ENCODE assay signal across 9 cellular contexts in the genomic region with DNA sequence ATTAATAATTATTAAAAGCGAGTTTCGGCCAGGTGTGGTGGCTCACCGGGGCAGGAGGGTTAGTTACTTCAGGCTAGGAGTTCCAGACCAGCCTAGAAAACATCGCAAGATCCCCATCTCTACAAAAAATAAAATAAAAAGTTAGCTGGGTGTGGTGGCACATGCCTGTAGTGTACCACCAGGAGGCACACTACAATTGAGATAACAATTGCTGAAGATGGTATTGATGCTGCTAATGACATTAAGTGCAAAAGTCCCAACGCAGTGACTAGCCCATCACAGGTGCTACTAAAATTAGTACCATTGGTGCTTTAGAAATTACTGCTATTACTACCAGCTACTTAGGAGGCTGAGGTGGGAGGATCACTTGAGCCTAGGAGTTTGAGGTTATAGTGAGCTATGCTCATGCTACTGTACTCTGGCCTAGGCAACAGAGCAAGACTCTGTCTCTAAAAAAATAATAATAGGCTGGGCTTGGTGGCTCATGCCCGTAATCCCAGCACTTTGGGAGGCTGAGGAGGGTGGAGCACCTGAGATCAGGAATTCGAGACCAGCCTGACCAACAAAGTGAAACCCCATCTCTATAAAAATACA.
A peak's percentile ranks its signal among the peaks of the same experiment; 100 is the strongest.
DNase-seq lines count a peak whose midpoint lies in the region; ATAC-seq, FAIRE-seq and TF ChIP-seq lines count a peak whose summit lies in the region.
"Had no signal": no experiment of that assay in that cellular context is flagged by ENCODE, and none has a peak within 500 bp of the region (broad histone marks: within the 10 kb centered on the region; RNA-seq: fewer than 3 reads in every experiment).

No MANE protein-coding gene starts in this region.

- peak in 1 of 2 experiments; percentile 54; a peak in 4 of 5 replicates for TF ChIP-seq RAD21 in A549 (conservative IDR thresholded peaks at IDR 0.05 in 1 of 2, IDR thresholded peaks at IDR 0.05 in 1 of 2)

- TF ChIP-seq EP300 in A549 (IDR thresholded peaks at IDR 0.05) = no peak

- H3K27ac ChIP-seq in A549 (no peak overlapping the region), OCI-LY3 (ENCODE audit: low read length) (no peak overlapping the region)
- H3K27ac ChIP-seq: epithelial cell of prostate had no signal

- H3K9me3 ChIP-seq in A549 (no peaks in the 10 kb centered on the region), OCI-LY3 (ENCODE audit: insufficient read depth, low read length) (no peaks in the 10 kb centered on the region)

- H3K4me1 ChIP-seq in A549 (peaks cover 14% of the 10 kb centered on the region; the same call in 2 of the 3 replicates), OCI-LY3 (ENCODE audit: low read length) (peaks cover 19% of the 10 kb centered on the region)

- no peaks in the 10 kb centered on the region for H4K20me1 ChIP-seq in OCI-LY3 (ENCODE audit: insufficient read depth, low read length)

- H3K4me2 ChIP-seq in A549 = no peak overlapping the region
- H3K4me2 ChIP-seq in OCI-LY3 (ENCODE audit: low read length) = no peak overlapping the region

- H2AFZ ChIP-seq in OCI-LY3 (ENCODE audit: low read depth, low read length) = no peak overlapping the region

- TF ChIP-seq CTCF in A549 (IDR thresholded peaks at IDR 0.05) (peak; percentile 31; the same call in 2 of the 3 replicates), OCI-LY3 (IDR thresholded peaks at IDR 0.05; ENCODE audit: low read depth, low read length) (peak; percentile 80)

- ATAC-seq in A549 (peak in 1 of 2 experiments; percentile 76; a peak in 3 of 6 replicates), GM18870 (IDR thresholded peaks at IDR 0.05; ENCODE audit: unreplicated experiment) (peak; percentile 58)

- TF ChIP-seq POLR2A in A549 (IDR thresholded peaks at IDR 0.05; ENCODE audit: low read length) = no peak

- no peaks in the 10 kb centered on the region for H3K79me2 ChIP-seq in OCI-LY3 (ENCODE audit: low read length)

- POLR2A ChIA-PET in A549 (lab: Yijun Ruan, JAX) = no interaction called here

- H3K4me3 ChIP-seq in A549 (no peak overlapping the region), OCI-LY3 (ENCODE audit: low read length) (no peak overlapping the region)

- no peak overlapping the region for H3K9ac ChIP-seq in OCI-LY3 (ENCODE audit: low read length)

- CTCF ChIA-PET in A549 (lab: Yijun Ruan, JAX) = interaction anchor here (0.9 to 1.5 kb wide), 7 partner anchors 9 to 154 kb away, joined by 3 to 9 read pairs (median 3); no protein-coding TSS in a partner anchor

- H3K36me3 ChIP-seq in OCI-LY3 (replicated peaks; ENCODE audit: low read depth, low read length) = no peaks in the 10 kb centered on the region

- FAIRE-seq in A549 (lab: Jason Lieb, UNC) (no peak), RCC 7860 (lab: Jason Lieb, UNC) (no peak)

- DNase-seq in A549 (ENCODE audit: low read depth in 1 of 2, low spot score in 1 of 2) = peak in 1 of 2 experiments; percentile 26
- peak; percentile 20 for DNase-seq in glomerular visceral epithelial cell (ENCODE audit: extremely low spot score)
- no peak for DNase-seq in NCI-H1105 (lab: John Stamatoyannopoulos, UW)
- DNase-seq in RKO (ENCODE audit: low spot score) = no peak
- no peak for DNase-seq in RCC 7860 (ENCODE audit: low spot score)
- no peak for DNase-seq in SKM-1 (lab: John Stamatoyannopoulos, UW; ENCODE audit: unreplicated experiment)

- 65% methylated on average over 7 of the region's 7 CpGs for WGBS in A549 (ENCODE audit: missing lambda C conversion rate)

- H3K27me3 ChIP-seq in OCI-LY3 (ENCODE audit: low read depth, low read length) = no peaks in the 10 kb centered on the region

TF ChIP-seq in A549, 52 proteins besides CTCF, POLR2A, EP300 and RAD21:
- TF ChIP-seq, protein P1, sequence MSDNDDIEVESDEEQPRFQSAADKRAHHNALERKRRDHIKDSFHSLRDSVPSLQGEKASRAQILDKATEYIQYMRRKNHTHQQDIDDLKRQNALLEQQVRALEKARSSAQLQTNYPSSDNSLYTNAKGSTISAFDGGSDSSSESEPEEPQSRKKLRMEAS (IDR thresholded peaks at IDR 0.05) = no peak
- no peak for TF ChIP-seq ZNF302 (CRISPR knock-in tag; IDR thresholded peaks at IDR 0.05)
- TF ChIP-seq, protein P2, sequence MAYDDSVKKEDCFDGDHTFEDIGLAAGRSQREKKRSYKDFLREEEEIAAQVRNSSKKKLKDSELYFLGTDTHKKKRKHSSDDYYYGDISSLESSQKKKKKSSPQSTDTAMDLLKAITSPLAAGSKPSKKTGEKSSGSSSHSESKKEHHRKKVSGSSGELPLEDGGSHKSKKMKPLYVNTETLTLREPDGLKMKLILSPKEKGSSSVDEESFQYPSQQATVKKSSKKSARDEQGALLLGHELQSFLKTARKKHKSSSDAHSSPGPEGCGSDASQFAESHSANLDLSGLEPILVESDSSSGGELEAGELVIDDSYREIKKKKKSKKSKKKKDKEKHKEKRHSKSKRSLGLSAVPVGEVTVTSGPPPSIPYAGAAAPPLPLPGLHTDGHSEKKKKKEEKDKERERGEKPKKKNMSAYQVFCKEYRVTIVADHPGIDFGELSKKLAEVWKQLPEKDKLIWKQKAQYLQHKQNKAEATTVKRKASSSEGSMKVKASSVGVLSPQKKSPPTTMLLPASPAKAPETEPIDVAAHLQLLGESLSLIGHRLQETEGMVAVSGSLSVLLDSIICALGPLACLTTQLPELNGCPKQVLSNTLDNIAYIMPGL (CRISPR knock-in tag; IDR thresholded peaks at IDR 0.05; ENCODE audit: borderline replicate concordance) = no peak
- TF ChIP-seq, protein P3, sequence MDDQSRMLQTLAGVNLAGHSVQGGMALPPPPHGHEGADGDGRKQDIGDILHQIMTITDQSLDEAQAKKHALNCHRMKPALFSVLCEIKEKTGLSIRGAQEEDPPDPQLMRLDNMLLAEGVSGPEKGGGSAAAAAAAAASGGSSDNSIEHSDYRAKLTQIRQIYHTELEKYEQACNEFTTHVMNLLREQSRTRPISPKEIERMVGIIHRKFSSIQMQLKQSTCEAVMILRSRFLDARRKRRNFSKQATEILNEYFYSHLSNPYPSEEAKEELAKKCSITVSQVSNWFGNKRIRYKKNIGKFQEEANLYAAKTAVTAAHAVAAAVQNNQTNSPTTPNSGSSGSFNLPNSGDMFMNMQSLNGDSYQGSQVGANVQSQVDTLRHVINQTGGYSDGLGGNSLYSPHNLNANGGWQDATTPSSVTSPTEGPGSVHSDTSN (IDR thresholded peaks at IDR 0.05) = no peak
- TF ChIP-seq CBX2 (IDR thresholded peaks at IDR 0.05; ENCODE audit: borderline replicate concordance, low read depth) = no peak
- peak; percentile 50 for TF ChIP-seq SMC3 (IDR thresholded peaks at IDR 0.05)
